ENCODE assay signal across 1 cellular context in genomic region chr20:658202-658601, GRCh38.
TF ChIP-seq lines count a peak whose summit lies in the region.

No MANE protein-coding gene starts in this region.

TF ChIP-seq in H1, 55 proteins besides CTCF, POLR2A, EP300 and RAD21:
- no peak for TF ChIP-seq KDM1A (IDR thresholded peaks at IDR 0.05; ENCODE audit: borderline replicate concordance, low read length)
